10 cellular contexts compared by ENCODE assay signal in the genomic region with DNA sequence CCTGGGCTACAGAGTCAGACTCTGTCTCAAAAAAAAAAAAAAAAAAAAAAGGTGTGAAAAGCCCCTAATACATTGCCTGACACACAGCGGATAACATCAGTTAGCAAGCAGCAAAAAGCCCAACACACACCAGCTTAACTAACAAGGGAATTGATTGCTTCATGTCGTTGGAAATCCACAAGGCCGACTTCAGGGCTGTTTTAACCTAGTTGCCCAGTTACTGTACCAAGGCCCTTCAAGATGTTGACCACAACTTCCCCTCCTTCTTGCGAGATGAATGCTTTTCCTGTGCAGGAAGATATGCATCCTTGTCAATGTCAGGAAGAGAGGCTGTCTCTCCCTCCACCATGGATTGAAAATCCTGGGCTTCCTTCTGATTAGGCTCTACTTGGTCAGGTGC.
"Had no signal": no experiment of that assay in that cellular context is flagged by ENCODE, and none has a peak within 500 bp of the region (broad histone marks: within the 10 kb centered on the region; RNA-seq: fewer than 3 reads in every experiment).

No MANE protein-coding gene starts in this region.

- ATAC-seq: effector memory CD8-positive, alpha-beta T cell; mucosa of descending colon; stimulated activated naive B cell treated with anti-CD40 and anti-IgM and Interleukin-4, amounts not matched to agents 10 μg/mL and 1 μg/mL and 100 μg/mL, for 72 hours had no signal

- DNase-seq: activated CD4-positive, CD25-positive, alpha-beta regulatory T cell treated with anti-CD3 and anti-CD28 coated beads, Interleukin-2, amount 50 U/mL, for 72 hours; activated gamma-delta T cell treated with Interleukin-2 at 50 U/mL for 16 hours; amniotic stem cell; effector memory CD8-positive, alpha-beta T cell; mucosa of descending colon; naive B cell; retina; spleen; stimulated activated naive B cell treated with anti-CD40 and anti-IgM and Interleukin-4, amounts not matched to agents 10 μg/mL and 1 μg/mL and 100 μg/mL, for 72 hours; upper lobe of left lung had no signal
